21 cellular contexts compared by ENCODE assay signal in genomic region chr2:210660-211059, GRCh38. TPM values are rescaled to one million over a fixed set of nuclear protein-coding genes. Genes with fewer than 3 reads are reported as not detected.
DNase-seq lines count a peak whose midpoint lies in the region; ATAC-seq, FAIRE-seq and TF ChIP-seq lines count a peak whose summit lies in the region.
"Had no signal": no experiment of that assay in that cellular context is flagged by ENCODE, and none has a peak within 500 bp of the region (broad histone marks: within the 10 kb centered on the region; RNA-seq: fewer than 3 reads in every experiment).

No MANE protein-coding gene starts in this region.

- H3K27ac ChIP-seq in HepG2 (ENCODE audit: extremely low read length, insufficient read depth, low read length) = no peak overlapping the region
- H3K27ac ChIP-seq in right lobe of liver = no peak overlapping the region

- no peak overlapping the region for H3K9ac ChIP-seq in HepG2 (ENCODE audit: insufficient read depth, low read depth, low read length)
- H3K9ac ChIP-seq: SK-N-SH had no signal

- TF ChIP-seq POLR2A in HepG2 (IDR thresholded peaks at IDR 0.05; ENCODE audit: insufficient read depth in 1 of 2, low read depth in 2 of 2, low read length in 2 of 2) (no peak), right lobe of liver (IDR thresholded peaks at IDR 0.05) (no peak)

- FAIRE-seq in HepG2 (lab: Jason Lieb, UNC) = no peak
- FAIRE-seq: G401.6, GM12892 had no signal

- TF ChIP-seq CTCF in HepG2 (CRISPR knock-in tag; IDR thresholded peaks at IDR 0.05) (no peak), right lobe of liver (IDR thresholded peaks at IDR 0.05) (no peak), kidney epithelial cell (IDR thresholded peaks at IDR 0.05; ENCODE audit: insufficient read depth, low read length, poor library complexity, severe bottlenecking) (no peak), GM10248 (IDR thresholded peaks at IDR 0.05; ENCODE audit: control extremely low read depth, extremely low read depth, low read depth, missing control alignments) (no peak)

- H3K9me3 ChIP-seq in HepG2 (ENCODE audit: low read length) (no peaks in the 10 kb centered on the region), right lobe of liver (no peaks in the 10 kb centered on the region)
- H3K9me3 ChIP-seq: SK-N-SH had no signal

- H3K79me2 ChIP-seq in HepG2 (ENCODE audit: insufficient read depth, low read length) = no peaks in the 10 kb centered on the region

- ATAC-seq in HepG2 (peak; percentile 68), right lobe of liver (no peak), HG02798 (IDR thresholded peaks at IDR 0.05; ENCODE audit: poor library complexity, unreplicated experiment) (no peak)
- ATAC-seq: GM23338 had no signal

- 9% methylated on average over 4 of the region's 4 CpGs for WGBS in HepG2 (ENCODE audit: low lambda C conversion rate)
- 36% methylated on average over 1 of the region's 4 CpGs for WGBS in right lobe of liver (ENCODE audit: insufficient coverage, low coverage, low lambda C conversion rate, missing lambda C conversion rate)

- no peak overlapping the region for H3K4me2 ChIP-seq in HepG2 (ENCODE audit: low read depth, low read length)
- H3K4me2 ChIP-seq: GM23338, SK-N-SH had no signal

- H3K27me3 ChIP-seq in HepG2 (ENCODE audit: control insufficient read depth in 1 of 2, insufficient read depth in 2 of 2, low read length in 2 of 2) = peaks cover 3 to 41% of the 10 kb centered on the region in 2 experiments
- no peaks in the 10 kb centered on the region for H3K27me3 ChIP-seq in right lobe of liver
- no peaks in the 10 kb centered on the region for H3K27me3 ChIP-seq in kidney epithelial cell (ENCODE audit: control insufficient read depth, insufficient read depth, low read length)

- H3K36me3 ChIP-seq in HepG2 (replicated peaks in 1 of 2; ENCODE audit: control insufficient read depth in 1 of 2, insufficient read depth in 2 of 2, low read length in 2 of 2) (no peaks in the 10 kb centered on the region), right lobe of liver (no peaks in the 10 kb centered on the region), kidney epithelial cell (ENCODE audit: control insufficient read depth, insufficient read depth, low read length) (no peaks in the 10 kb centered on the region)

- CTCF ChIA-PET in HepG2 (lab: Yijun Ruan, JAX; ENCODE audit: low intra/inter-chr PET ratio, low total read pairs) (no interaction called here), GM10248 (lab: Yijun Ruan, JAX) (interaction anchor here (1.7 kb wide), 1 partner anchor 8 kb away, joined by 4 read pairs; no protein-coding TSS in a partner anchor)

- in situ Hi-C loops in HepG2 (cut with HindIII; ENCODE audit: extremely low pct_ligation_motif_present, low pct_unique_long_range_greater_than_20kb) = no loop called here
- in situ Hi-C loops in ACHN (cut with HindIII; ENCODE audit: low pct_ligation_motif_present, low pct_unique_long_range_greater_than_20kb, low sequenced_read_pairs) = no loop called here

- intact Hi-C loops in HepG2 (cut with micrococcal nuclease; ENCODE audit: unreplicated experiment) = no loop called here
- intact Hi-C loops in right lobe of liver (cut with DNase I) = no loop called here

- POLR2A ChIA-PET in HepG2 (lab: Yijun Ruan, JAX) = interaction anchor here (1.6 kb wide), 1 partner anchor 35 kb away, joined by 3 read pairs; no protein-coding TSS in a partner anchor
- POLR2A ChIA-PET in GM10248 (lab: Yijun Ruan, JAX) = no interaction called here

- BruUV-seq in HepG2 (replicated peaks; lab: Mats Ljungman, UMichigan) = no TSS peak

- no peak for TF ChIP-seq RAD21 in HepG2 (CRISPR knock-in tag; IDR thresholded peaks at IDR 0.05)

- DNase-seq in HepG2 (ENCODE audit: low spot score) = no peak
- no peak for DNase-seq in right lobe of liver
- peak; percentile 18 for DNase-seq in SK-N-DZ (ENCODE audit: low spot score)
- DNase-seq in kidney epithelial cell (ENCODE audit: low read depth) = peak; percentile 19
- no peak for DNase-seq in ACHN
- no peak for DNase-seq in GM10248 (ENCODE audit: extremely low spot score)
- DNase-seq in anterior cingulate cortex (lab: John Stamatoyannopoulos, UW) = no peak
- DNase-seq: Calu3; CD4-positive, alpha-beta T cell; DMS79; KG1; MM.1S; NCI-H1105; NCI-H187; NCI-H446 treated with DMSO at 0.1 percent for 48 hours; NCI-H774; SK-N-SH had no signal

- no peaks in the 10 kb centered on the region for H3K4me1 ChIP-seq in HepG2 (ENCODE audit: insufficient read depth, low read length)
- peaks cover 0 to 6% (median 0%) of the 10 kb centered on the region in 4 donors for H3K4me1 ChIP-seq in right lobe of liver

- no peak overlapping the region for H3K4me3 ChIP-seq in HepG2 (replicated peaks in 1 of 3; ENCODE audit: insufficient read depth in 1 of 3, low read depth in 2 of 3, low read length in 3 of 3)
- no peak overlapping the region for H3K4me3 ChIP-seq in right lobe of liver
- no peak overlapping the region for H3K4me3 ChIP-seq in kidney epithelial cell (ENCODE audit: low read depth, low read length)
- H3K4me3 ChIP-seq: GM23338 had no signal

- no peaks in the 10 kb centered on the region for H4K20me1 ChIP-seq in HepG2 (ENCODE audit: insufficient read depth, low read length)

- TF ChIP-seq EP300 in HepG2 (IDR thresholded peaks at IDR 0.05; ENCODE audit: low read depth in 2 of 2, low read length in 2 of 2) = no peak
- no peak for TF ChIP-seq EP300 in HepG2 (CRISPR knock-in tag; IDR thresholded peaks at IDR 0.05; ENCODE audit: borderline replicate concordance)

- no peak overlapping the region for H2AFZ ChIP-seq in HepG2 (ENCODE audit: low read length)
- H2AFZ ChIP-seq: GM23338 had no signal

TF ChIP-seq in HepG2, 621 proteins besides CTCF, POLR2A, EP300 and RAD21 (continues in another document):
- TF ChIP-seq MAX (IDR thresholded peaks at IDR 0.05) = no peak

RNA-seq across cellular contexts. Expression of gene SH3YL1, which starts 53.2 kb away (rescaled TPM):
- total RNA-seq in HepG2 (2016; rRNA removed; fragmentation: Illumina TruSeq; extraction: Trizol) (8.8 and 13.0 TPM in 2 replicates), right lobe of liver (10 to 100 TPM in 2 of 6 experiments, 1 to 10 TPM in 4; 5.9 to 23.0 (median 8.7) TPM), kidney epithelial cell (41.4 and 50.2 TPM in 2 replicates)
- total RNA-seq in HepG2 (2016; cell fraction: cytosol; rRNA removed; fragmentation: Illumina TruSeq; extraction: Trizol; ENCODE audit: low read depth) = 4.1 and 4.9 TPM in 2 replicates
- 8.7 and 10.6 TPM in 2 replicates for total RNA-seq in HepG2 (2016; cell fraction: insoluble cytoplasmic fraction; rRNA removed; fragmentation: Illumina TruSeq; extraction: Trizol)
- 6.5 and 8.7 TPM in 2 replicates for total RNA-seq in HepG2 (2016; cell fraction: membrane; rRNA removed; fragmentation: Illumina TruSeq; extraction: Trizol)
- 19.0 and 22.6 TPM in 2 replicates for total RNA-seq in HepG2 (2016; cell fraction: nucleus; rRNA removed; fragmentation: Illumina TruSeq; extraction: Trizol)
- 38.1 and 48.2 TPM in 2 replicates for polyA plus RNA-seq in HepG2 (2011; rRNA removed)
- polyA plus RNA-seq in HepG2 (2011; cell fraction: cytosol; rRNA removed) = 22.1 and 28.8 TPM in 2 replicates
- polyA plus RNA-seq in HepG2 (2011; cell fraction: nucleus; rRNA removed) = 105 and 110 TPM in 2 replicates
- 34.7 and 61.3 TPM in 2 replicates for polyA plus RNA-seq in HepG2 (2012)
- polyA plus RNA-seq in HepG2 (2016; cell fraction: cytosol; fragmentation: Illumina TruSeq; extraction: Trizol; ENCODE audit: low read depth) = 3.9 and 4.4 TPM in 2 replicates
- polyA plus RNA-seq in HepG2 (2016; cell fraction: insoluble cytoplasmic fraction; fragmentation: Illumina TruSeq; extraction: Trizol; ENCODE audit: low read depth) = 12.2 TPM in 2 replicates
- polyA plus RNA-seq in HepG2 (2016; cell fraction: membrane; fragmentation: Illumina TruSeq; extraction: Trizol; ENCODE audit: low read depth) = 6.9 and 8.4 TPM in 2 replicates
- polyA plus RNA-seq in HepG2 (2016; cell fraction: nucleus; fragmentation: Illumina TruSeq; extraction: Trizol; ENCODE audit: insufficient read depth, low read depth) = 34.5 and 42.6 TPM in 2 replicates
- polyA minus RNA-seq in HepG2 (2011; rRNA and poly(A)+ RNA removed; ENCODE audit: low replicate concordance) = 8.2 and 18.1 TPM in 2 replicates
- polyA minus RNA-seq in HepG2 (2011; cell fraction: cytosol; rRNA and poly(A)+ RNA removed) = 10.2 and 13.8 TPM in 2 replicates
- polyA minus RNA-seq in HepG2 (2011; cell fraction: nucleus; rRNA and poly(A)+ RNA removed) = 143 and 147 TPM in 2 replicates
- 34.6 and 43.7 TPM in 2 replicates for polyA plus RNA-seq in SK-N-DZ (2014; cell fraction: cytosol; rRNA removed)
- 88.9 and 108 TPM in 2 replicates for polyA plus RNA-seq in SK-N-DZ (2014; cell fraction: nucleus; rRNA removed)

RNA-seq across cellular contexts. Expression of gene ACP1, which starts 54.1 kb away (rescaled TPM):
- total RNA-seq in HepG2 (2016; rRNA removed; fragmentation: Illumina TruSeq; extraction: Trizol) (246 and 290 TPM in 2 replicates), right lobe of liver (10 to 100 TPM; 52.1 to 72.1 (median 60.3) TPM), kidney epithelial cell (112 and 120 TPM in 2 replicates)
- 198 and 234 TPM in 2 replicates for total RNA-seq in HepG2 (2016; cell fraction: cytosol; rRNA removed; fragmentation: Illumina TruSeq; extraction: Trizol; ENCODE audit: low read depth)
- total RNA-seq in HepG2 (2016; cell fraction: insoluble cytoplasmic fraction; rRNA removed; fragmentation: Illumina TruSeq; extraction: Trizol) = 252 and 306 TPM in 2 replicates
- total RNA-seq in HepG2 (2016; cell fraction: membrane; rRNA removed; fragmentation: Illumina TruSeq; extraction: Trizol) = 319 and 324 TPM in 2 replicates
- total RNA-seq in HepG2 (2016; cell fraction: nucleus; rRNA removed; fragmentation: Illumina TruSeq; extraction: Trizol) = 159 and 173 TPM in 2 replicates
- polyA plus RNA-seq in HepG2 (2011; rRNA removed) = 280 and 348 TPM in 2 replicates
- polyA plus RNA-seq in HepG2 (2011; cell fraction: cytosol; rRNA removed) = 192 and 226 TPM in 2 replicates
- 139 and 154 TPM in 2 replicates for polyA plus RNA-seq in HepG2 (2011; cell fraction: nucleus; rRNA removed)
- polyA plus RNA-seq in HepG2 (2012) = 301 and 382 TPM in 2 replicates
- polyA plus RNA-seq in HepG2 (2016; cell fraction: cytosol; fragmentation: Illumina TruSeq; extraction: Trizol; ENCODE audit: low read depth) = 328 and 393 TPM in 2 replicates
- polyA plus RNA-seq in HepG2 (2016; cell fraction: insoluble cytoplasmic fraction; fragmentation: Illumina TruSeq; extraction: Trizol; ENCODE audit: low read depth) = 381 and 406 TPM in 2 replicates
- polyA plus RNA-seq in HepG2 (2016; cell fraction: membrane; fragmentation: Illumina TruSeq; extraction: Trizol; ENCODE audit: low read depth) = 353 and 372 TPM in 2 replicates
- polyA plus RNA-seq in HepG2 (2016; cell fraction: nucleus; fragmentation: Illumina TruSeq; extraction: Trizol; ENCODE audit: insufficient read depth, low read depth) = 287 and 295 TPM in 2 replicates
- polyA minus RNA-seq in HepG2 (2011; rRNA and poly(A)+ RNA removed; ENCODE audit: low replicate concordance) = 137 and 198 TPM in 2 replicates
- polyA minus RNA-seq in HepG2 (2011; cell fraction: cytosol; rRNA and poly(A)+ RNA removed) = 154 and 160 TPM in 2 replicates
- polyA minus RNA-seq in HepG2 (2011; cell fraction: nucleus; rRNA and poly(A)+ RNA removed) = 316 and 328 TPM in 2 replicates
- 253 and 264 TPM in 2 replicates for polyA plus RNA-seq in SK-N-DZ (2014; cell fraction: cytosol; rRNA removed)
- 161 and 197 TPM in 2 replicates for polyA plus RNA-seq in SK-N-DZ (2014; cell fraction: nucleus; rRNA removed)

Comparison
In these comparisons a context has a peak if more than half of its experiments do, and no peak if none do; other contexts are left out.
1. DNase-seq: peak in SK-N-DZ (single experiment) and kidney epithelial cell (single experiment); none in HepG2 (single experiment), right lobe of liver (0 of 3), ACHN (single experiment), GM10248 (single experiment) and anterior cingulate cortex (0 of 58).